Comparison of ENCODE assay signal across 21 cellular contexts in genomic region chr9:8653111-8653510, GRCh38.
A peak's percentile ranks its signal among the peaks of the same experiment; 100 is the strongest.
DNase-seq lines count a peak whose midpoint lies in the region; TF ChIP-seq lines count a peak whose summit lies in the region.
"Had no signal": no experiment of that assay in that cellular context is flagged by ENCODE, and none has a peak within 500 bp of the region (broad histone marks: within the 10 kb centered on the region; RNA-seq: fewer than 3 reads in every experiment).

No MANE protein-coding gene starts in this region.

- no peak overlapping the region for H3K4me3 Mint-ChIP-seq in nephron
- H3K4me3 Mint-ChIP-seq: CD4-positive, CD25-positive, alpha-beta regulatory T cell; CD8-positive, alpha-beta T cell had no signal

- peaks cover 4% of the 10 kb centered on the region for H3K36me3 Mint-ChIP-seq in nephron (ENCODE audit: low read depth)
- H3K36me3 Mint-ChIP-seq: CD4-positive, CD25-positive, alpha-beta regulatory T cell; CD8-positive, alpha-beta T cell had no signal

- peaks cover 72% of the 10 kb centered on the region for H3K4me1 Mint-ChIP-seq in nephron
- H3K4me1 Mint-ChIP-seq: CD4-positive, CD25-positive, alpha-beta regulatory T cell had no signal

- no peaks in the 10 kb centered on the region for H3K9me3 ChIP-seq in ovary
- H3K9me3 ChIP-seq: A549, Caco-2 had no signal

- H3K27ac ChIP-seq in dorsolateral prefrontal cortex (peak overlapping the region in 41 of 59 donors; percentile 0 to 84 (median 66)), brain microvascular endothelial cell (no peak overlapping the region), ovary (no peak overlapping the region)
- H3K27ac ChIP-seq: A549, C4-2B, GM23248 had no signal

- peak; percentile 39 for DNase-seq in NCI-H69 (lab: John Stamatoyannopoulos, UW)
- no peak for DNase-seq in dorsolateral prefrontal cortex
- no peak for DNase-seq in brain microvascular endothelial cell
- no peak for DNase-seq in ovary
- no peak for DNase-seq in glomerular visceral epithelial cell (ENCODE audit: extremely low spot score)
- DNase-seq: 8988T; ACHN; Caco-2; CD4-positive, CD25-positive, alpha-beta regulatory T cell; CD8-positive, alpha-beta T cell; DMS 273 treated with DMSO at 0.1 percent for 48 hours; DMS79; EL; GDM1; GM23248; H7; HCEC 1CT had no signal

- 62 to 78% (median 68%) methylated on average over 2 of the region's 2 CpGs for WGBS in ovary, 3 donors

- no peaks in the 10 kb centered on the region for H3K36me3 ChIP-seq in brain microvascular endothelial cell (replicated peaks)
- H3K36me3 ChIP-seq in ovary = no peaks in the 10 kb centered on the region

- TF ChIP-seq EP300 in ovary (IDR thresholded peaks at IDR 0.05) = no peak

- peak in 2 of 56 donors; percentile 10 to 26 for TF ChIP-seq CTCF in dorsolateral prefrontal cortex (IDR thresholded peaks at IDR 0.05 in 54 of 56, conservative IDR thresholded peaks at IDR 0.05 in 2 of 56; ENCODE audit: low read depth in 1 of 56, partially characterized antibody in 56 of 56)
- TF ChIP-seq CTCF in nephron (IDR thresholded peaks at IDR 0.05; ENCODE audit: unreplicated experiment in 3 of 3) = no peak
- no peak for TF ChIP-seq CTCF in brain microvascular endothelial cell (IDR thresholded peaks at IDR 0.05; ENCODE audit: low read depth, low read length, missing control alignments)
- TF ChIP-seq CTCF in ovary (IDR thresholded peaks at IDR 0.05) = no peak

- no peak for TF ChIP-seq POLR2A in ovary (IDR thresholded peaks at IDR 0.05)

- H3K4me1 ChIP-seq in ovary (ENCODE audit: insufficient read depth) = peaks cover 6% of the 10 kb centered on the region
- H3K4me1 ChIP-seq: A549, Caco-2 had no signal

- H3K4me3 ChIP-seq in dorsolateral prefrontal cortex (no peak overlapping the region), brain microvascular endothelial cell (ENCODE audit: low read depth, low read length) (no peak overlapping the region), ovary (no peak overlapping the region)
- H3K4me3 ChIP-seq: A549, GM12878, GM23248 had no signal

- H3K27me3 Mint-ChIP-seq in nephron (ENCODE audit: low read depth) = no peaks in the 10 kb centered on the region
- H3K27me3 Mint-ChIP-seq: CD4-positive, CD25-positive, alpha-beta regulatory T cell had no signal

- no peaks in the 10 kb centered on the region for H3K27me3 ChIP-seq in dorsolateral prefrontal cortex
- H3K27me3 ChIP-seq in brain microvascular endothelial cell (replicated peaks) = no peaks in the 10 kb centered on the region
- no peaks in the 10 kb centered on the region for H3K27me3 ChIP-seq in ovary

- peak overlapping the region in 2 of 3 experiments; percentile 4 to 36 for H3K27ac Mint-ChIP-seq in nephron
- H3K27ac Mint-ChIP-seq: CD4-positive, CD25-positive, alpha-beta regulatory T cell; CD8-positive, alpha-beta T cell had no signal

- intact Hi-C loops in dorsolateral prefrontal cortex (cut with DNase I) (no loop called here), ovary (cut with DNase I) (no loop called here)

- peaks cover 2% of the 10 kb centered on the region for H3K9me3 Mint-ChIP-seq in nephron
- H3K9me3 Mint-ChIP-seq: CD8-positive, alpha-beta T cell had no signal

- in situ Hi-C loops in brain microvascular endothelial cell (cut with HindIII; ENCODE audit: low pct_ligation_motif_present, low sequenced_read_pairs) = no loop called here

Comparison
In these comparisons a context has a peak if more than half of its experiments do, and no peak if none do; other contexts are left out.
1. H3K27ac ChIP-seq: peak in dorsolateral prefrontal cortex (41 of 59); none in brain microvascular endothelial cell (single experiment) and ovary (0 of 2).